ENCODE assay signal across 8 cellular contexts in genomic region chr4:86891785-86892638, GRCh38. TPM values are rescaled to one million over a fixed set of nuclear protein-coding genes. Genes with fewer than 3 reads are reported as not detected.
DNase-seq lines count a peak whose midpoint lies in the region; ATAC-seq and TF ChIP-seq lines count a peak whose summit lies in the region.

TSS of gene C4orf36 (minus strand) at chr4:86892422. CDS start at chr4:86891520, 902 bp downstream.

- intact Hi-C loops in activated T-helper 2 cell treated with anti-CD3 and anti-CD28 coated beads, Interferon-gamma antibody, Interleukin-2, Interleukin-4, amounts not matched to agents 10 μg/mL and 5 μg/mL and 100 μg/mL, durations not matched to agents 14 hours and 24 hours and 36 hours (cut with micrococcal nuclease) = loop anchor here (10.0 kb wide), 2 partner anchors 237 to 527 kb away; partner anchors contain the start of gene MAPK10
- intact Hi-C loops in natural killer cell (cut with micrococcal nuclease) = loop anchor here (10.0 kb wide), 1 partner anchor 1807 kb away; no protein-coding TSS in a partner anchor

- no peak within 1 kb of the TSS for H3K27ac Mint-ChIP-seq in activated T-helper 2 cell treated with anti-CD3 and anti-CD28 coated beads, Interferon-gamma antibody, Interleukin-2, Interleukin-4, amounts not matched to agents 10 μg/mL and 5 μg/mL and 100 μg/mL, durations not matched to agents 14 hours and 24 hours and 36 hours
- H3K27ac Mint-ChIP-seq in natural killer cell = no peak within 1 kb of the TSS
- H3K27ac Mint-ChIP-seq in type B pancreatic cell = peak within 1 kb of the TSS; percentile 99

- peaks cover 9% of the 10 kb centered on the region for H3K4me1 Mint-ChIP-seq in activated T-helper 2 cell treated with anti-CD3 and anti-CD28 coated beads, Interferon-gamma antibody, Interleukin-2, Interleukin-4, amounts not matched to agents 10 μg/mL and 5 μg/mL and 100 μg/mL, durations not matched to agents 14 hours and 24 hours and 36 hours (ENCODE audit: low read depth)
- peaks cover 0 to 4% of the 10 kb centered on the region in 2 donors for H3K4me1 Mint-ChIP-seq in natural killer cell
- peaks cover 18% of the 10 kb centered on the region for H3K4me1 Mint-ChIP-seq in type B pancreatic cell (ENCODE audit: unreplicated experiment)

- CTCF ChIA-PET in BJ (lab: Yijun Ruan, JAX) = interaction anchor here (0.9 to 1.1 kb wide), 3 partner anchors 45 to 396 kb away, joined by 3 read pairs; no protein-coding TSS in a partner anchor

- no peaks in the 10 kb centered on the region for H3K36me3 ChIP-seq in BJ (ENCODE audit: control insufficient read depth, insufficient read depth, low read length)

- no peaks in the 10 kb centered on the region for H3K27me3 ChIP-seq in BJ (ENCODE audit: control insufficient read depth, insufficient read depth, low read length)
- H3K27me3 ChIP-seq in foreskin keratinocyte = no peaks in the 10 kb centered on the region

- H3K27ac ChIP-seq in foreskin keratinocyte = peak within 1 kb of the TSS; percentile 89

- POLR2A ChIA-PET in BJ (lab: Charles Lee) = interaction anchor here (0.6 kb wide), 1 partner anchor 13 kb away, joined by 5 read pairs; no protein-coding TSS in a partner anchor

- H3K27me3 Mint-ChIP-seq in activated T-helper 2 cell treated with anti-CD3 and anti-CD28 coated beads, Interferon-gamma antibody, Interleukin-2, Interleukin-4, amounts not matched to agents 10 μg/mL and 5 μg/mL and 100 μg/mL, durations not matched to agents 14 hours and 24 hours and 36 hours (ENCODE audit: low read depth) = peaks cover 31% of the 10 kb centered on the region
- H3K27me3 Mint-ChIP-seq in natural killer cell (ENCODE audit: low read depth in 2 of 2) (peaks cover 22 to 28% of the 10 kb centered on the region in 2 donors), type B pancreatic cell (no peaks in the 10 kb centered on the region)

- H3K9me3 Mint-ChIP-seq in activated T-helper 2 cell treated with anti-CD3 and anti-CD28 coated beads, Interferon-gamma antibody, Interleukin-2, Interleukin-4, amounts not matched to agents 10 μg/mL and 5 μg/mL and 100 μg/mL, durations not matched to agents 14 hours and 24 hours and 36 hours = no peaks in the 10 kb centered on the region
- H3K9me3 Mint-ChIP-seq in natural killer cell (no peaks in the 10 kb centered on the region), type B pancreatic cell (peaks cover 4% of the 10 kb centered on the region)

- no peaks in the 10 kb centered on the region for H3K36me3 Mint-ChIP-seq in activated T-helper 2 cell treated with anti-CD3 and anti-CD28 coated beads, Interferon-gamma antibody, Interleukin-2, Interleukin-4, amounts not matched to agents 10 μg/mL and 5 μg/mL and 100 μg/mL, durations not matched to agents 14 hours and 24 hours and 36 hours (ENCODE audit: low read depth)
- H3K36me3 Mint-ChIP-seq in natural killer cell (no peaks in the 10 kb centered on the region), type B pancreatic cell (peaks cover 9% of the 10 kb centered on the region)

- TF ChIP-seq CTCF in BJ (IDR thresholded peaks at IDR 0.05; ENCODE audit: insufficient read depth, low read depth, low read length) (peak; percentile 19; the same call in 1 of the 2 replicates), foreskin keratinocyte (conservative IDR thresholded peaks at IDR 0.05) (peak; percentile 51), natural killer cell (IDR thresholded peaks at IDR 0.05) (no peak), type B pancreatic cell (conservative IDR thresholded peaks at IDR 0.05) (peak; percentile 37)

- peak within 1 kb of the TSS; percentile 73 for H3K4me3 Mint-ChIP-seq in activated T-helper 2 cell treated with anti-CD3 and anti-CD28 coated beads, Interferon-gamma antibody, Interleukin-2, Interleukin-4, amounts not matched to agents 10 μg/mL and 5 μg/mL and 100 μg/mL, durations not matched to agents 14 hours and 24 hours and 36 hours (ENCODE audit: low read depth)
- H3K4me3 Mint-ChIP-seq in natural killer cell (peak within 1 kb of the TSS; percentile 75), type B pancreatic cell (peak within 1 kb of the TSS; percentile 93)

- H3K4me3 ChIP-seq in BJ (ENCODE audit: low read depth, low read length) = peak within 1 kb of the TSS; percentile 44

- ATAC-seq in HG03460 (IDR thresholded peaks at IDR 0.05; ENCODE audit: unreplicated experiment) (peak; percentile 56), foreskin keratinocyte (peak; percentile 85), natural killer cell (peak in 2 of 3 donors; percentile 33 to 56)

- no peak for DNase-seq in BJ (ENCODE audit: low read depth)
- peak; percentile 20 for DNase-seq in GM19238 (ENCODE audit: insufficient read length, low spot score)
- peak; percentile 49 for DNase-seq in NOMO-1 treated with DMSO at 0.1 percent for 48 hours (lab: John Stamatoyannopoulos, UW; ENCODE audit: unreplicated experiment)
- DNase-seq in activated T-helper 2 cell treated with anti-CD3 and anti-CD28 coated beads, Interferon-gamma antibody, Interleukin-2, Interleukin-4, amounts not matched to agents 10 μg/mL and 5 μg/mL and 100 μg/mL, durations not matched to agents 14 hours and 24 hours and 36 hours (ENCODE audit: low spot score) = peak; percentile 11
- peak; percentile 87 to 92 for DNase-seq in foreskin keratinocyte
- DNase-seq in natural killer cell = no peak
- DNase-seq in type B pancreatic cell (ENCODE audit: extremely low spot score, unreplicated experiment) = peak; percentile 90

- peaks cover 18% of the 10 kb centered on the region for H3K4me1 ChIP-seq in foreskin keratinocyte

RNA-seq across cellular contexts. Expression of gene C4orf36, which starts in this region (rescaled TPM):
- 3.0 and 3.1 TPM in 2 replicates for polyA plus RNA-seq in BJ (2011; rRNA removed)
- 0.46 and 0.85 TPM in 2 replicates for polyA minus RNA-seq in BJ (2011; rRNA and poly(A)+ RNA removed)
- not detected in 2 replicates for total RNA-seq in activated T-helper 2 cell treated with anti-CD3 and anti-CD28 coated beads, Interferon-gamma antibody, Interleukin-2, Interleukin-4, amounts not matched to agents 10 μg/mL and 5 μg/mL and 100 μg/mL, durations not matched to agents 14 hours and 24 hours and 36 hours
- 2.8 and 3.2 TPM in 2 replicates for total RNA-seq in foreskin keratinocyte
- 3.2 and 3.9 TPM in 2 replicates for polyA plus RNA-seq in foreskin keratinocyte
- total RNA-seq in natural killer cell = not detected
- 1.3 and 2.5 TPM in 2 replicates for total RNA-seq in type B pancreatic cell (ENCODE audit: low replicate concordance)

Comparison
In these comparisons a context has a peak if more than half of its experiments do, and no peak if none do; other contexts are left out.
1. Peak in DNase-seq in activated T-helper 2 cell treated with anti-CD3 and anti-CD28 coated beads, Interferon-gamma antibody, Interleukin-2, Interleukin-4, amounts not matched to agents 10 μg/mL and 5 μg/mL and 100 μg/mL, durations not matched to agents 14 hours and 24 hours and 36 hours; RNA of the gene not detected or under 1 TPM.
2. Peak in ATAC-seq in natural killer cell; RNA of the gene not detected or under 1 TPM.
3. DNase-seq: peak in GM19238 (single experiment), NOMO-1 treated with DMSO at 0.1 percent for 48 hours (single experiment), foreskin keratinocyte (2 of 2) and type B pancreatic cell (single experiment); none in BJ (single experiment) and natural killer cell (single experiment).
4. Peak in every context shown above with its lines, with median percentiles within 50 percentile points of each other: ATAC-seq and H3K4me3 Mint-ChIP-seq.